ENCODE assay signal across 1 cellular context in the genomic region with DNA sequence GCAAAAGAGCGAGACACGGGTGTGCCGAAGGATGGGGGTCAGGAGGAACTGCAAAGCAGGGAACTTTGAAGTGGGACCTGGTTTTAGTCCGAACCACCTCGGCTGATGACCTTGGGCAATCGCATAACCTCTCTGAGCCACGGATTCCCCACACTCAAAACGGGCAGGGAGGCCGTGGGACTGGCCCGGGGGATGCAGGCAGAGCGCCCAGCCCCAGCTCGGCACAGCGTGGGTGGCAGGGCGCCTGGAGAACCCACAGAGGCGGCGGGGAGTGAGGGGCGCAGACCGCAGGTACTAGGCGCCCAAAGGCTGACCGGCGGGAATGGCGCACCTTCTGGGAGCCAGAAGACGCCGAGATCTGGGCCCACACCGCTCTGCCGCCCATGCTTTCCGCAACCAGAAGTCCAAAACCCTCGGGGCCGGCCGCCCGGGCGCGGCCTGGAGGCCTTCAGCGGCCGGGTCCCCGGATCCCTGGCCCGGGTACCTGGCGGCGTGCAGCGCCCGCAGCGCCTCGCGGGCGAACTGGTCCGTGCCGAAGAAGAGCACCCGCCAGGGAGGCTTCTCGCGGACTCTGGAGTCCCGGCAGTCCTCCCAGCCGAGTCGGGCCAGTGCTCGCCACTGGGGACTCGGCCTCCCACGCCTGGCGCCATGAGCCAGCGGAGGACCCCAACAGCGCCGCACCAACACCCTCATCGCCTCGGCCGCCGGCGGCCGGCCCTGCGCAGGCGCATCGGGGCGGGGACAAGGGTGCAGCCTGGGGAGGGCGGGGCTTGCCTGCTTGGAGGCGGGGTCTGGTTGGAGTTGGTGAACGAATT.
TF ChIP-seq lines count a peak whose summit lies in the region.

Gene MTFMT (minus strand): TSS at position 719 of the 815 bp plus-strand sequence. CDS start 26 bp downstream, at position 693.

TF ChIP-seq in K562, 482 proteins besides CTCF, POLR2A, EP300 and RAD21 (continued from another document and continues in another):
- TF ChIP-seq CCNT2 (IDR thresholded peaks at IDR 0.05; ENCODE audit: borderline replicate concordance, extremely low read depth, insufficient read length, low read depth, low read length) (peak; percentile 47), BDP1 (IDR thresholded peaks at IDR 0.05; ENCODE audit: insufficient read depth, insufficient read length) (no peak), PML (IDR thresholded peaks at IDR 0.05; ENCODE audit: low read length) (peak; percentile 69; the same call in 1 of the 2 replicates), SIN3B (IDR thresholded peaks at IDR 0.05; ENCODE audit: low read depth) (peak; percentile 45), CREB3 (tag; conservative IDR thresholded peaks at IDR 0.05; ENCODE audit: low read depth) (no peak), ARID4B (CRISPR knock-in tag; IDR thresholded peaks at IDR 0.05) (peak; percentile 62), ZFP36 (IDR thresholded peaks at IDR 0.05; ENCODE audit: low read depth, low read length, partially characterized antibody) (peak; percentile 70), CTBP1 (IDR thresholded peaks at IDR 0.05; ENCODE audit: borderline replicate concordance) (peak; percentile 45; the same call in 1 of the 2 replicates), ETS2 (tag; IDR thresholded peaks at IDR 0.05; ENCODE audit: borderline replicate concordance, poor library complexity, severe bottlenecking) (no peak), SUPT5H (IDR thresholded peaks at IDR 0.05) (peak; percentile 92), AFF4 (CRISPR knock-in tag; IDR thresholded peaks at IDR 0.05) (0 out of 2 replicates have a peak, but pooled peaks have one; percentile 26), MTA3 (IDR thresholded peaks at IDR 0.05; ENCODE audit: borderline replicate concordance) (0 out of 2 replicates have a peak, but pooled peaks have one; percentile 43), MAX (CRISPR knock-in tag; IDR thresholded peaks at IDR 0.05) (0 out of 2 replicates have a peak, but pooled peaks have one; percentile 31), NR4A1 (CRISPR knock-in tag; IDR thresholded peaks at IDR 0.05) (no peak), NR4A1 (tag; IDR thresholded peaks at IDR 0.05) (0 out of 2 replicates have a peak, but pooled peaks have one; percentile 22), RB1 (IDR thresholded peaks at IDR 0.05; ENCODE audit: low read depth) (peak; percentile 82), ESRRB (CRISPR knock-in tag; IDR thresholded peaks at IDR 0.05; ENCODE audit: borderline replicate concordance) (no peak), KAT2B (IDR thresholded peaks at IDR 0.05; ENCODE audit: low read depth, low read length) (no peak), ZNF551 (CRISPR knock-in tag; IDR thresholded peaks at IDR 0.05) (no peak), SLC30A9 (CRISPR knock-in tag; IDR thresholded peaks at IDR 0.05) (no peak), THAP12 (CRISPR knock-in tag; IDR thresholded peaks at IDR 0.05) (peak; percentile 71; the same call in 1 of the 2 replicates), ZNF507 (tag; conservative IDR thresholded peaks at IDR 0.05) (no peak), BRD4 (IDR thresholded peaks at IDR 0.05) (no peak), ZNF143 (CRISPR knock-in tag; IDR thresholded peaks at IDR 0.05) (no peak), RBFOX2 (IDR thresholded peaks at IDR 0.05; ENCODE audit: low read depth, low read length) (peak; percentile 85), HMG20A (CRISPR knock-in tag; conservative IDR thresholded peaks at IDR 0.05) (no peak), ESRRA (IDR thresholded peaks at IDR 0.05; ENCODE audit: borderline replicate concordance, low read depth) (peak; percentile 71; the same call in 1 of the 2 replicates), E2F3 (CRISPR knock-in tag; IDR thresholded peaks at IDR 0.05) (no peak), ILF3 (IDR thresholded peaks at IDR 0.05; ENCODE audit: borderline replicate concordance) (no peak; the same call in 1 of the 2 replicates), MYC (IDR thresholded peaks at IDR 0.05; ENCODE audit: low read depth, low read length) (peak; percentile 57), MYC (CRISPR knock-in tag; IDR thresholded peaks at IDR 0.05; ENCODE audit: borderline replicate concordance, low read depth) (no peak), PHF8 (IDR thresholded peaks at IDR 0.05; ENCODE audit: borderline replicate concordance, low read length) (peak; percentile 93), KDM5B (IDR thresholded peaks at IDR 0.05; ENCODE audit: insufficient replicate concordance, low read depth, low read length) (peak; percentile 87), TOE1 (IDR thresholded peaks at IDR 0.05; ENCODE audit: borderline replicate concordance) (no peak), TOE1 (CRISPR knock-in tag; IDR thresholded peaks at IDR 0.05; ENCODE audit: borderline replicate concordance, low read depth) (no peak), TAF1 (IDR thresholded peaks at IDR 0.05; ENCODE audit: control insufficient read depth, extremely low read depth, insufficient read depth, low read length, severe bottlenecking) (peak; percentile 57), ZNF282 (CRISPR knock-in tag; IDR thresholded peaks at IDR 0.05) (no peak), MAFF (IDR thresholded peaks at IDR 0.05; ENCODE audit: low read length) (no peak), NONO (IDR thresholded peaks at IDR 0.05; ENCODE audit: low read depth in 2 of 2, low read length in 1 of 2) (peak; percentile 65 to 81; a peak in 3 of 4 replicates), POLR2B (IDR thresholded peaks at IDR 0.05; ENCODE audit: low read depth, partially characterized antibody) (peak; percentile 86), ZNF24 (IDR thresholded peaks at IDR 0.05) (no peak)
- TF ChIP-seq, protein P1, sequence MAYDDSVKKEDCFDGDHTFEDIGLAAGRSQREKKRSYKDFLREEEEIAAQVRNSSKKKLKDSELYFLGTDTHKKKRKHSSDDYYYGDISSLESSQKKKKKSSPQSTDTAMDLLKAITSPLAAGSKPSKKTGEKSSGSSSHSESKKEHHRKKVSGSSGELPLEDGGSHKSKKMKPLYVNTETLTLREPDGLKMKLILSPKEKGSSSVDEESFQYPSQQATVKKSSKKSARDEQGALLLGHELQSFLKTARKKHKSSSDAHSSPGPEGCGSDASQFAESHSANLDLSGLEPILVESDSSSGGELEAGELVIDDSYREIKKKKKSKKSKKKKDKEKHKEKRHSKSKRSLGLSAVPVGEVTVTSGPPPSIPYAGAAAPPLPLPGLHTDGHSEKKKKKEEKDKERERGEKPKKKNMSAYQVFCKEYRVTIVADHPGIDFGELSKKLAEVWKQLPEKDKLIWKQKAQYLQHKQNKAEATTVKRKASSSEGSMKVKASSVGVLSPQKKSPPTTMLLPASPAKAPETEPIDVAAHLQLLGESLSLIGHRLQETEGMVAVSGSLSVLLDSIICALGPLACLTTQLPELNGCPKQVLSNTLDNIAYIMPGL (CRISPR knock-in tag; IDR thresholded peaks at IDR 0.05) = 0 out of 2 replicates have a peak, but pooled peaks have one; percentile 58
- TF ChIP-seq, protein P2, sequence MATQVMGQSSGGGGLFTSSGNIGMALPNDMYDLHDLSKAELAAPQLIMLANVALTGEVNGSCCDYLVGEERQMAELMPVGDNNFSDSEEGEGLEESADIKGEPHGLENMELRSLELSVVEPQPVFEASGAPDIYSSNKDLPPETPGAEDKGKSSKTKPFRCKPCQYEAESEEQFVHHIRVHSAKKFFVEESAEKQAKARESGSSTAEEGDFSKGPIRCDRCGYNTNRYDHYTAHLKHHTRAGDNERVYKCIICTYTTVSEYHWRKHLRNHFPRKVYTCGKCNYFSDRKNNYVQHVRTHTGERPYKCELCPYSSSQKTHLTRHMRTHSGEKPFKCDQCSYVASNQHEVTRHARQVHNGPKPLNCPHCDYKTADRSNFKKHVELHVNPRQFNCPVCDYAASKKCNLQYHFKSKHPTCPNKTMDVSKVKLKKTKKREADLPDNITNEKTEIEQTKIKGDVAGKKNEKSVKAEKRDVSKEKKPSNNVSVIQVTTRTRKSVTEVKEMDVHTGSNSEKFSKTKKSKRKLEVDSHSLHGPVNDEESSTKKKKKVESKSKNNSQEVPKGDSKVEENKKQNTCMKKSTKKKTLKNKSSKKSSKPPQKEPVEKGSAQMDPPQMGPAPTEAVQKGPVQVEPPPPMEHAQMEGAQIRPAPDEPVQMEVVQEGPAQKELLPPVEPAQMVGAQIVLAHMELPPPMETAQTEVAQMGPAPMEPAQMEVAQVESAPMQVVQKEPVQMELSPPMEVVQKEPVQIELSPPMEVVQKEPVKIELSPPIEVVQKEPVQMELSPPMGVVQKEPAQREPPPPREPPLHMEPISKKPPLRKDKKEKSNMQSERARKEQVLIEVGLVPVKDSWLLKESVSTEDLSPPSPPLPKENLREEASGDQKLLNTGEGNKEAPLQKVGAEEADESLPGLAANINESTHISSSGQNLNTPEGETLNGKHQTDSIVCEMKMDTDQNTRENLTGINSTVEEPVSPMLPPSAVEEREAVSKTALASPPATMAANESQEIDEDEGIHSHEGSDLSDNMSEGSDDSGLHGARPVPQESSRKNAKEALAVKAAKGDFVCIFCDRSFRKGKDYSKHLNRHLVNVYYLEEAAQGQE (CRISPR knock-in tag; IDR thresholded peaks at IDR 0.05; ENCODE audit: low read depth) = peak; percentile 59; the same call in 1 of the 2 replicates
